ENCODE assay signal across 8 cellular contexts in genomic region chr5:171162602-171163001, GRCh38.
A peak's percentile ranks its signal among the peaks of the same experiment; 100 is the strongest.
DNase-seq lines count a peak whose midpoint lies in the region; TF ChIP-seq lines count a peak whose summit lies in the region.

No MANE protein-coding gene starts in this region.

- no peaks in the 10 kb centered on the region for H3K9me3 ChIP-seq in HAP-1
- no peaks in the 10 kb centered on the region for H3K9me3 ChIP-seq in OCI-LY3 (ENCODE audit: insufficient read depth, low read length)
- no peaks in the 10 kb centered on the region for H3K9me3 ChIP-seq in ascending aorta

- H3K79me2 ChIP-seq in OCI-LY3 (ENCODE audit: low read length), result no peaks in the 10 kb centered on the region

- in situ Hi-C loops in HAP-1 (cut with MboI; ENCODE audit: low sequenced_read_pairs), result no loop called here

- H2AFZ ChIP-seq in OCI-LY3 (ENCODE audit: low read depth, low read length), result no peak overlapping the region

- no peak overlapping the region for H3K4me2 ChIP-seq in OCI-LY3 (ENCODE audit: low read length)

- DNase-seq in GM10266 (ENCODE audit: extremely low spot score) (peak; percentile 12), HAP-1 (ENCODE audit: low spot score in 2 of 2) (peak; percentile 14 to 25), iPS DF 4.7 (ENCODE audit: extremely low read depth, low spot score) (peak; percentile 56), NCI-H128 (lab: John Stamatoyannopoulos, UW; ENCODE audit: unreplicated experiment) (no peak), amniotic stem cell (lab: John Stamatoyannopoulos, UW) (no peak), medulla oblongata (ENCODE audit: extremely low spot score) (no peak), ascending aorta (ENCODE audit: low spot score in 2 of 2) (no peak)

- H3K27me3 ChIP-seq in HAP-1 (ENCODE audit: low read depth) (peaks cover 5% of the 10 kb centered on the region; the same call in 1 of the 2 replicates), OCI-LY3 (ENCODE audit: low read depth, low read length) (peaks cover 12% of the 10 kb centered on the region; the same call in 1 of the 2 replicates), ascending aorta (no peaks in the 10 kb centered on the region)

- H3K4me3 ChIP-seq in HAP-1 (no peak overlapping the region), OCI-LY3 (ENCODE audit: low read length) (no peak overlapping the region), ascending aorta (no peak overlapping the region)

- H4K20me1 ChIP-seq in OCI-LY3 (ENCODE audit: insufficient read depth, low read length), result no peaks in the 10 kb centered on the region

- H3K36me3 ChIP-seq in HAP-1 (replicated peaks) (no peaks in the 10 kb centered on the region), OCI-LY3 (replicated peaks; ENCODE audit: low read depth, low read length) (no peaks in the 10 kb centered on the region), ascending aorta (no peaks in the 10 kb centered on the region)

- intact Hi-C loops in ascending aorta (cut with DNase I), result no loop called here

- TF ChIP-seq CTCF in GM10266 (IDR thresholded peaks at IDR 0.05; ENCODE audit: control insufficient read depth, insufficient read depth, low read depth, missing control alignments) (peak; percentile 21), OCI-LY3 (IDR thresholded peaks at IDR 0.05; ENCODE audit: low read depth, low read length) (peak; percentile 45), ascending aorta (IDR thresholded peaks at IDR 0.05) (no peak)

- H3K4me1 ChIP-seq in HAP-1, result no peaks in the 10 kb centered on the region
- H3K4me1 ChIP-seq in OCI-LY3 (ENCODE audit: low read length), result no peaks in the 10 kb centered on the region
- H3K4me1 ChIP-seq in ascending aorta, result no peaks in the 10 kb centered on the region

- no peak overlapping the region for H3K9ac ChIP-seq in OCI-LY3 (ENCODE audit: low read length)

- no peak overlapping the region for H3K27ac ChIP-seq in OCI-LY3 (ENCODE audit: low read length)
- no peak overlapping the region for H3K27ac ChIP-seq in ascending aorta

Comparison
In these comparisons a context has a peak if more than half of its experiments do, and no peak if none do; other contexts are left out.
1. DNase-seq: peak in GM10266 (single experiment), HAP-1 (2 of 2) and iPS DF 4.7 (single experiment); none in NCI-H128 (single experiment), amniotic stem cell (single experiment), medulla oblongata (single experiment) and ascending aorta (0 of 2).
2. CTCF ChIP-seq: peak in GM10266 (single experiment) and OCI-LY3 (single experiment); none in ascending aorta (0 of 3).